20 cellular contexts compared by ENCODE assay signal in genomic region chr11:115585361-115586024, GRCh38.
A peak's percentile ranks its signal among the peaks of the same experiment; 100 is the strongest.
DNase-seq lines count a peak whose midpoint lies in the region; ATAC-seq and TF ChIP-seq lines count a peak whose summit lies in the region.
"Had no signal": no experiment of that assay in that cellular context is flagged by ENCODE, and none has a peak within 500 bp of the region (broad histone marks: within the 10 kb centered on the region; RNA-seq: fewer than 3 reads in every experiment).

No MANE protein-coding gene starts in this region.

- H4K20me1 ChIP-seq in PC-3 (ENCODE audit: low read length): no peaks in the 10 kb centered on the region

- intact Hi-C loops in PC-3 (cut with micrococcal nuclease): no loop called here

- TF ChIP-seq CTCF in WERI-Rb-1 (IDR thresholded peaks at IDR 0.05; ENCODE audit: low read depth, low read length) (no peak), PC-3 (conservative IDR thresholded peaks at IDR 0.05; ENCODE audit: low read depth, low read length) (no peak)

- no peaks in the 10 kb centered on the region for H3K9me2 ChIP-seq in PC-3 (replicated peaks; ENCODE audit: low read length)

- H3K27me3 Mint-ChIP-seq in activated T-helper 17 cell treated with anti-CD3 and anti-CD28 coated beads, Interleukin-2, amount 50 U/mL, for 72 hours: no peaks in the 10 kb centered on the region

- peak; percentile 46 to 73 for ATAC-seq in activated CD4-positive, CD25-positive, alpha-beta regulatory T cell treated with anti-CD3 and anti-CD28 coated beads, Interleukin-2, amount 50 U/mL, for 24 hours
- peak; percentile 86 for ATAC-seq in GM21619 (IDR thresholded peaks at IDR 0.05; ENCODE audit: unreplicated experiment)
- peak; percentile 79 for ATAC-seq in HG03064 (IDR thresholded peaks at IDR 0.05; ENCODE audit: low read depth, unreplicated experiment)
- peak; percentile 74 for ATAC-seq in activated T-helper 17 cell treated with anti-CD3 and anti-CD28 coated beads, Interleukin-2, amount 50 U/mL, for 72 hours (replicated peaks)
- ATAC-seq in PC-3: no peak

- H3K4me1 ChIP-seq in PC-3 (ENCODE audit: insufficient read depth, low read length): no peaks in the 10 kb centered on the region
- H3K4me1 ChIP-seq: ascending aorta had no signal

- CTCF ChIA-PET in PC-3 (lab: Charles Lee): no interaction called here

- POLR2A ChIA-PET in PC-3 (lab: Charles Lee; ENCODE audit: unreplicated experiment): no interaction called here

- H3K4me3 Mint-ChIP-seq in activated T-helper 17 cell treated with anti-CD3 and anti-CD28 coated beads, Interleukin-2, amount 50 U/mL, for 72 hours: no peak overlapping the region
- H3K4me3 Mint-ChIP-seq: mesothelial cell of epicardium had no signal

- H3K36me3 ChIP-seq in WERI-Rb-1 (no peaks in the 10 kb centered on the region), PC-3 (ENCODE audit: low read depth, low read length) (no peaks in the 10 kb centered on the region)
- H3K36me3 ChIP-seq: ascending aorta had no signal

- H3K4me3 ChIP-seq in WERI-Rb-1 (ENCODE audit: low read depth, low read length): no peak overlapping the region
- no peak overlapping the region for H3K4me3 ChIP-seq in PC-3 (ENCODE audit: low read length)
- H3K4me3 ChIP-seq: ascending aorta, coronary artery, smooth muscle cell had no signal

- H3K27ac ChIP-seq in WERI-Rb-1 (no peak overlapping the region), PC-3 (ENCODE audit: low read length) (no peak overlapping the region)
- H3K27ac ChIP-seq: 22Rv1, ascending aorta, coronary artery had no signal

- H2AFZ ChIP-seq in PC-3 (ENCODE audit: low read length): no peak overlapping the region

- H3F3A ChIP-seq in PC-3 (ENCODE audit: low read length, unreplicated experiment): no peaks in the 10 kb centered on the region

- no peak for DNase-seq in activated CD4-positive, CD25-positive, alpha-beta regulatory T cell treated with anti-CD3 and anti-CD28 coated beads, Interleukin-2, amount 50 U/mL, for 72 hours
- DNase-seq in WERI-Rb-1 (no peak), globus pallidus (ENCODE audit: low spot score) (no peak), PC-3 (no peak)
- DNase-seq: activated gamma-delta T cell, head of caudate nucleus, Karpas-422, kidney, NCI-H1694 treated with DMSO at 0.1 percent for 48 hours, NCI-H748 treated with DMSO at 0.1 percent for 48 hours, occipital lobe had no signal

- H3K9me3 ChIP-seq in WERI-Rb-1 (ENCODE audit: severe bottlenecking): peaks cover 14% of the 10 kb centered on the region
- H3K9me3 ChIP-seq in PC-3 (ENCODE audit: low read length): peaks cover 24% of the 10 kb centered on the region; the same call in 1 of the 2 replicates
- H3K9me3 ChIP-seq: ascending aorta had no signal

- H3K4me1 Mint-ChIP-seq in activated T-helper 17 cell treated with anti-CD3 and anti-CD28 coated beads, Interleukin-2, amount 50 U/mL, for 72 hours: no peaks in the 10 kb centered on the region

- no peak overlapping the region for H3K4me2 ChIP-seq in PC-3 (ENCODE audit: low read length)
- H3K4me2 ChIP-seq: smooth muscle cell had no signal

- H3K27me3 ChIP-seq in WERI-Rb-1 (ENCODE audit: insufficient read depth, low read depth, severe bottlenecking): no peaks in the 10 kb centered on the region
- no peaks in the 10 kb centered on the region for H3K27me3 ChIP-seq in PC-3 (ENCODE audit: low read length)
- H3K27me3 ChIP-seq: ascending aorta had no signal

- peaks cover 8% of the 10 kb centered on the region for H3K9me3 Mint-ChIP-seq in activated T-helper 17 cell treated with anti-CD3 and anti-CD28 coated beads, Interleukin-2, amount 50 U/mL, for 72 hours

- BruUV-seq in PC-3 (replicated peaks; lab: Mats Ljungman, UMichigan): no TSS peak

- no peak overlapping the region for H3K9ac ChIP-seq in PC-3 (ENCODE audit: low read length)

- no peak overlapping the region for H3K27ac Mint-ChIP-seq in activated T-helper 17 cell treated with anti-CD3 and anti-CD28 coated beads, Interleukin-2, amount 50 U/mL, for 72 hours
- H3K27ac Mint-ChIP-seq: mesothelial cell of epicardium had no signal

- no peaks in the 10 kb centered on the region for H3K79me2 ChIP-seq in PC-3 (ENCODE audit: low read length)

- no peaks in the 10 kb centered on the region for H3K36me3 Mint-ChIP-seq in activated T-helper 17 cell treated with anti-CD3 and anti-CD28 coated beads, Interleukin-2, amount 50 U/mL, for 72 hours (ENCODE audit: low read depth)
- H3K36me3 Mint-ChIP-seq: mesothelial cell of epicardium had no signal
